In genomic region chr12:124082676-124083075, GRCh38 we compare ENCODE assay signal across 29 cellular contexts.
"Had no signal": no experiment of that assay in that cellular context is flagged by ENCODE, and none has a peak within 500 bp of the region (broad histone marks: within the 10 kb centered on the region; RNA-seq: fewer than 3 reads in every experiment).

No MANE protein-coding gene starts in this region.

- DNase-seq: activated CD4-positive, alpha-beta memory T cell treated with anti-CD3 and anti-CD28 coated beads for 36 hours; activated CD4-positive, alpha-beta T cell treated with anti-CD3 and anti-CD28 coated beads, Interleukin-2, amount 10 ng/mL, durations not matched to agents 7 days and 5 days; activated CD4-positive, CD25-positive, alpha-beta regulatory T cell; activated CD8-positive, alpha-beta memory T cell treated with anti-CD3 and anti-CD28 coated beads for 24 hours; activated effector memory CD4-positive, alpha-beta T cell treated with anti-CD3 and anti-CD28 coated beads, Interleukin-2, amount 50 U/mL, for 16 hours; activated naive CD4-positive, alpha-beta T cell treated with Interleukin-2 at 50 U/mL for 16 hours; activated naive CD8-positive, alpha-beta T cell treated with anti-CD3 and anti-CD28 coated beads, Interleukin-2, amount 50 U/mL, for 24 hours; activated T-cell treated with anti-CD3 and anti-CD28 coated beads, Interleukin-2, amount 50 U/mL, for 4 hours; amniotic stem cell; body of pancreas; central memory CD4-positive, alpha-beta T cell; Karpas-422; NCI-H1105 treated with DMSO at 0.1 percent for 48 hours; NCI-H146; NCI-H187 treated with DMSO at 0.1 percent for 48 hours; NCI-H446; NCI-H526; NCI-H774; NK-92 treated with Interleukin-12 subunit alpha and Interleukin-12 subunit beta, amount 100 ng/mL, for 24 hours; OCI-M1; RPMI8226; T-cell; T-helper 2 cell; T1000 had no signal

- H3K36me3 ChIP-seq: ascending aorta had no signal

- H3K9me3 ChIP-seq: ascending aorta, body of pancreas had no signal

- ATAC-seq: activated naive CD4-positive, alpha-beta T cell treated with anti-CD3 and anti-CD28 coated beads, Interleukin-2, amount 50 U/mL, for 72 hours; activated naive CD8-positive, alpha-beta T cell treated with anti-CD3 and anti-CD28 coated beads, Interleukin-2, amount 50 U/mL, for 24 hours; activated T-cell treated with anti-CD3 and anti-CD28 coated beads, Interleukin-2, amount 50 U/mL, for 4 hours; body of pancreas; Panc1; Right ventricle myocardium inferior; T-cell had no signal

- H3K4me3 ChIP-seq: ascending aorta, body of pancreas, SK-N-MC had no signal

- H3K27ac ChIP-seq: ascending aorta, body of pancreas, SK-N-MC had no signal

- H3K27me3 ChIP-seq: ascending aorta, body of pancreas had no signal
